ENCODE assay signal across 17 cellular contexts in genomic region chr13:98479496-98480003, GRCh38.
DNase-seq lines count a peak whose midpoint lies in the region; ATAC-seq, FAIRE-seq and TF ChIP-seq lines count a peak whose summit lies in the region.
"Had no signal": no experiment of that assay in that cellular context is flagged by ENCODE, and none has a peak within 500 bp of the region (broad histone marks: within the 10 kb centered on the region; RNA-seq: fewer than 3 reads in every experiment).

No MANE protein-coding gene starts in this region.

- H2BK15ac ChIP-seq in H9 (ENCODE audit: low read depth, low read length) (no peak overlapping the region), H1 (ENCODE audit: low read length) (no peak overlapping the region)

- TF ChIP-seq CTCF in H9 (conservative IDR thresholded peaks at IDR 0.05): no peak
- no peak for TF ChIP-seq CTCF in H1 (IDR thresholded peaks at IDR 0.05; ENCODE audit: control extremely low read depth in 1 of 3, insufficient read depth in 1 of 3, low read depth in 1 of 3, low read length in 3 of 3)
- no peak for TF ChIP-seq CTCF in osteocyte (IDR thresholded peaks at IDR 0.05)
- TF ChIP-seq CTCF in A673 (conservative IDR thresholded peaks at IDR 0.05; ENCODE audit: low read depth, low read length): no peak

- no peak for TF ChIP-seq POLR2A in H1 (IDR thresholded peaks at IDR 0.05; ENCODE audit: control extremely low read depth in 1 of 2, low read depth in 2 of 2, low read length in 2 of 2)

- H2AFZ ChIP-seq in H9 (ENCODE audit: low read length) (no peak overlapping the region), H1 (ENCODE audit: low read length) (no peak overlapping the region)

- H4K5ac ChIP-seq in H9 (ENCODE audit: insufficient read length, low read depth, low read length) (no peak overlapping the region), H1 (ENCODE audit: insufficient read length, low read depth, low read length) (no peak overlapping the region)

- no peaks in the 10 kb centered on the region for H3K27me3 ChIP-seq in CD4-positive, CD25-positive, alpha-beta regulatory T cell (ENCODE audit: control insufficient read depth, insufficient read depth, low read length)
- H3K27me3 ChIP-seq in H9 (ENCODE audit: insufficient read depth, low read length) (no peaks in the 10 kb centered on the region), H1 (replicated peaks in 1 of 4; ENCODE audit: control insufficient read depth in 3 of 4, extremely low read depth in 1 of 4, insufficient read depth in 3 of 4, low read length in 3 of 4) (no peaks in the 10 kb centered on the region), A673 (replicated peaks; ENCODE audit: insufficient read depth, low read depth, low read length, poor library complexity) (no peaks in the 10 kb centered on the region)
- H3K27me3 ChIP-seq: breast epithelium, dorsolateral prefrontal cortex, esophagus squamous epithelium had no signal

- no peaks in the 10 kb centered on the region for H3K27me3 Mint-ChIP-seq in CD4-positive, CD25-positive, alpha-beta regulatory T cell
- H3K27me3 Mint-ChIP-seq in H9 (ENCODE audit: low read depth) (no peaks in the 10 kb centered on the region), osteocyte (ENCODE audit: unreplicated experiment) (no peaks in the 10 kb centered on the region)
- H3K27me3 Mint-ChIP-seq: IgD-negative memory B cell had no signal

- no peak overlapping the region for H3K56ac ChIP-seq in H9 (ENCODE audit: insufficient read length, low read depth, low read length)
- H3K56ac ChIP-seq in H1 (replicated peaks; ENCODE audit: insufficient read length, low read depth, low read length): no peak overlapping the region

- H4K8ac ChIP-seq in H9 (replicated peaks; ENCODE audit: insufficient read length, low read depth, low read length) (no peak overlapping the region), H1 (ENCODE audit: extremely low read depth, insufficient read depth, low read length) (no peak overlapping the region; the same call in 1 of the 2 replicates)

- H3K4me1 ChIP-seq in CD4-positive, CD25-positive, alpha-beta regulatory T cell (ENCODE audit: control insufficient read depth, insufficient read depth, low read length, poor library complexity, severe bottlenecking): peaks cover 76% of the 10 kb centered on the region
- H3K4me1 ChIP-seq in H9 (ENCODE audit: insufficient read depth, low read length): peaks cover 15% of the 10 kb centered on the region; the same call in 1 of the 2 replicates
- peaks cover 18 to 58% (median 37%) of the 10 kb centered on the region in 4 experiments for H3K4me1 ChIP-seq in H1 (replicated peaks in 1 of 4; ENCODE audit: control insufficient read depth in 3 of 4, insufficient read depth in 4 of 4, low read length in 3 of 4)
- H3K4me1 ChIP-seq in A673 (ENCODE audit: insufficient read depth, low read length, poor library complexity, severe bottlenecking): peaks cover 32% of the 10 kb centered on the region

- peak overlapping the region; percentile 52 for H3K27ac ChIP-seq in CD4-positive, CD25-positive, alpha-beta regulatory T cell (ENCODE audit: insufficient read depth, low read length, poor library complexity, severe bottlenecking)
- H3K27ac ChIP-seq in H9 (ENCODE audit: insufficient read length, low read depth, low read length) (no peak overlapping the region), H1 (ENCODE audit: low read depth, low read length) (no peak overlapping the region), A673 (ENCODE audit: low read depth, low read length, poor library complexity, severe bottlenecking) (no peak overlapping the region)
- H3K27ac ChIP-seq: breast epithelium, dorsolateral prefrontal cortex, psoas muscle had no signal

- H2BK5ac ChIP-seq in H9 (ENCODE audit: insufficient read length, low read length) (no peak overlapping the region), H1 (ENCODE audit: low read depth, low read length) (no peak overlapping the region)

- no TSS peak for BruUV-seq in A673 (replicated peaks; lab: Mats Ljungman, UMichigan)

- H2BK120ac ChIP-seq in H9 (ENCODE audit: low read depth, low read length, poor library complexity, severe bottlenecking) (no peak overlapping the region), H1 (replicated peaks; ENCODE audit: low read depth, low read length) (no peak overlapping the region)

- no peak overlapping the region for H3K4me3 ChIP-seq in CD4-positive, CD25-positive, alpha-beta regulatory T cell (ENCODE audit: low read depth, low read length)
- H3K4me3 ChIP-seq in H1 (ENCODE audit: extremely low read depth in 1 of 4, insufficient read depth in 2 of 4, low read depth in 3 of 4, low read length in 4 of 4) (no peak overlapping the region), A673 (ENCODE audit: low read depth, low read length, poor library complexity, severe bottlenecking) (no peak overlapping the region)
- H3K4me3 ChIP-seq: breast epithelium, dorsolateral prefrontal cortex, esophagus squamous epithelium, psoas muscle had no signal

- H3K79me1 ChIP-seq in H9 (ENCODE audit: insufficient read depth, low read depth, low read length, poor library complexity, severe bottlenecking): peaks cover 17% of the 10 kb centered on the region
- peaks cover 13% of the 10 kb centered on the region for H3K79me1 ChIP-seq in H1 (ENCODE audit: low read depth, low read length)

- no peak overlapping the region for H2BK12ac ChIP-seq in H9 (ENCODE audit: insufficient read length, low read depth, low read length)
- H2BK12ac ChIP-seq in H1 (ENCODE audit: low read depth, low read length): no peak overlapping the region

- H3K23me2 ChIP-seq in H9 (ENCODE audit: insufficient read length, low read depth, low read length, poor library complexity, severe bottlenecking) (no peaks in the 10 kb centered on the region), H1 (ENCODE audit: low read depth, low read length) (no peaks in the 10 kb centered on the region)

- intact Hi-C loops in A673 (cut with micrococcal nuclease; ENCODE audit: unreplicated experiment): no loop called here

- ATAC-seq in CD4-positive, CD25-positive, alpha-beta regulatory T cell (ENCODE audit: low read depth in 2 of 2): no peak
- ATAC-seq: psoas muscle had no signal

- H3K4ac ChIP-seq in H9 (ENCODE audit: low read depth, low read length) (no peak overlapping the region), H1 (replicated peaks; ENCODE audit: insufficient read length, low read depth, low read length) (no peak overlapping the region)

- no peaks in the 10 kb centered on the region for H3K9me3 ChIP-seq in CD4-positive, CD25-positive, alpha-beta regulatory T cell (ENCODE audit: control insufficient read depth in 2 of 2, low read length in 2 of 2)
- H3K9me3 ChIP-seq in H9 (ENCODE audit: control insufficient read depth, low read depth, low read length): no peaks in the 10 kb centered on the region
- H3K9me3 ChIP-seq in H1 (ENCODE audit: insufficient read depth in 2 of 2, low read depth in 1 of 2, low read length in 1 of 2): no peaks in the 10 kb centered on the region
- H3K9me3 ChIP-seq in A673 (ENCODE audit: low read depth, low read length, poor library complexity, severe bottlenecking): no peaks in the 10 kb centered on the region
- H3K9me3 ChIP-seq: breast epithelium, esophagus squamous epithelium, psoas muscle had no signal

- no peak overlapping the region for H3T11ph ChIP-seq in H9 (ENCODE audit: low read length)

- H3K79me2 ChIP-seq in H9 (ENCODE audit: insufficient read depth, low read length) (peaks cover 18% of the 10 kb centered on the region; the same call in 1 of the 2 replicates), H1 (ENCODE audit: control insufficient read depth in 1 of 2, insufficient read depth in 2 of 2, low read length in 2 of 2) (peaks cover 17 to 86% of the 10 kb centered on the region in 2 experiments)

- no peak for TF ChIP-seq EP300 in H1 (IDR thresholded peaks at IDR 0.05; ENCODE audit: borderline replicate concordance in 1 of 2, low read depth in 2 of 2, low read length in 2 of 2)

- H3K18ac ChIP-seq in H9 (ENCODE audit: insufficient read length, low read depth, low read length): no peak overlapping the region
- 0 out of 2 replicates have a peak overlapping the region, but pooled peaks have one; percentile 65 for H3K18ac ChIP-seq in H1 (ENCODE audit: extremely low read depth, low read length)

- peak overlapping the region; percentile 27 to 91 (median 73) for H3K27ac Mint-ChIP-seq in CD4-positive, CD25-positive, alpha-beta regulatory T cell
- H3K27ac Mint-ChIP-seq in H9 (peak overlapping the region; percentile 19 to 62 (median 44); a peak in 5 of 7 replicates), osteocyte (ENCODE audit: unreplicated experiment) (peak overlapping the region; percentile 47)

- WGBS in H9 (ENCODE audit: extremely low coverage, insufficient read length, low lambda C conversion rate): no CpG with 5 or more reads among the region's 8 CpGs
- WGBS in H1 (ENCODE audit: extremely low coverage in 1 of 2, insufficient coverage in 1 of 2, insufficient read length in 1 of 2, insufficient replicate concordance in 2 of 2, low coverage in 1 of 2, low lambda C conversion rate in 2 of 2, missing lambda C conversion rate in 1 of 2), 2 experiments: 89% methylated on average over 8 of the region's 8 CpGs; no CpG with 5 or more reads in 1 of the 2 experiments

- no peak overlapping the region for H3K4me2 ChIP-seq in H9 (ENCODE audit: insufficient read depth, insufficient read length, low read length)
- no peak overlapping the region for H3K4me2 ChIP-seq in H1 (ENCODE audit: insufficient read depth in 1 of 2, low read depth in 2 of 2, low read length in 2 of 2)

- H3K4me3 Mint-ChIP-seq in CD4-positive, CD25-positive, alpha-beta regulatory T cell: no peak overlapping the region
- H3K4me3 Mint-ChIP-seq in H9 (0 out of 5 replicates have a peak overlapping the region, but pooled peaks of 1 of the 2 experiments have one; percentile 35), osteocyte (ENCODE audit: unreplicated experiment) (no peak overlapping the region)

- POLR2A ChIA-PET in H1 (lab: Charles Lee; ENCODE audit: partially characterized antibody) (interaction anchor here (1.0 kb wide), 1 partner anchor 364 kb away, joined by 3 read pairs; no protein-coding TSS in a partner anchor), A673 (lab: Charles Lee; ENCODE audit: low non-redundant PET) (no interaction called here)

- no peak for TF ChIP-seq RAD21 in H1 (IDR thresholded peaks at IDR 0.05 in 1 of 2, conservative IDR thresholded peaks at IDR 0.05 in 1 of 2; ENCODE audit: low read depth in 2 of 2, low read length in 2 of 2)

- H4K20me1 ChIP-seq in H9 (ENCODE audit: control insufficient read depth, insufficient read depth, insufficient read length) (no peaks in the 10 kb centered on the region), H1 (replicated peaks in 1 of 2; ENCODE audit: control insufficient read depth in 1 of 2, insufficient read depth in 2 of 2, low read length in 2 of 2) (peaks cover 34 to 40% of the 10 kb centered on the region in 2 experiments)

- H3K14ac ChIP-seq in H9 (ENCODE audit: insufficient read depth, low read length) (no peak overlapping the region), H1 (ENCODE audit: insufficient read length) (no peak overlapping the region)

- no peak for FAIRE-seq in H1 (lab: Jason Lieb, UNC)

- H2BK20ac ChIP-seq in H9 (ENCODE audit: low read depth, low read length, poor library complexity, severe bottlenecking): no peak overlapping the region
- no peak overlapping the region for H2BK20ac ChIP-seq in H1 (ENCODE audit: low read length)

- H3K23ac ChIP-seq in H9 (ENCODE audit: insufficient read length, low read depth, low read length) (no peak overlapping the region), H1 (ENCODE audit: insufficient read length) (no peak overlapping the region)

- H3K36me3 Mint-ChIP-seq in CD4-positive, CD25-positive, alpha-beta regulatory T cell: peaks cover 20% of the 10 kb centered on the region
- peaks cover under 1 to 14% (median 9%) of the 10 kb centered on the region in 3 experiments; a peak in 6 of 7 replicates for H3K36me3 Mint-ChIP-seq in H9 (ENCODE audit: insufficient read depth in 1 of 3, low read depth in 3 of 3)
- peaks cover 18% of the 10 kb centered on the region for H3K36me3 Mint-ChIP-seq in osteocyte (ENCODE audit: unreplicated experiment)
- H3K36me3 Mint-ChIP-seq: IgD-negative memory B cell had no signal

- CTCF ChIA-PET in H1 (lab: Charles Lee; ENCODE audit: partially characterized antibody) (interaction anchor here (0.6 to 5.0 kb wide), 11 partner anchors 13 to 1295 kb away, joined by 3 to 28 read pairs (median 3); no protein-coding TSS in a partner anchor), A673 (lab: Charles Lee) (no interaction called here)

- DNase-seq in CD4-positive, CD25-positive, alpha-beta regulatory T cell: no peak
- DNase-seq in H9: no peak
- no peak for DNase-seq in H1 (ENCODE audit: low read depth in 1 of 2, low spot score in 2 of 2)
- DNase-seq in osteocyte (ENCODE audit: extremely low spot score, unreplicated experiment): no peak
- DNase-seq in A673 (ENCODE audit: low spot score): no peak
- DNase-seq in DMS153 treated with DMSO at 0.1 percent for 48 hours (lab: John Stamatoyannopoulos, UW; ENCODE audit: unreplicated experiment): no peak
- no peak for DNase-seq in retina
- DNase-seq: activated naive CD4-positive, alpha-beta T cell treated with anti-CD3 and anti-CD28 coated beads, Interleukin-2, amount 50 U/mL, for 16 hours; dorsolateral prefrontal cortex; esophagus squamous epithelium; GF-D8; NCI-H187 treated with DMSO at 0.1 percent for 48 hours; psoas muscle; SHP77 treated with DMSO at 0.1 percent for 48 hours; T-helper 9 cell had no signal

- H3K9me3 Mint-ChIP-seq in CD4-positive, CD25-positive, alpha-beta regulatory T cell: no peaks in the 10 kb centered on the region
- no peaks in the 10 kb centered on the region for H3K9me3 Mint-ChIP-seq in H9
- no peaks in the 10 kb centered on the region for H3K9me3 Mint-ChIP-seq in osteocyte (ENCODE audit: unreplicated experiment)
- H3K9me3 Mint-ChIP-seq: IgD-negative memory B cell had no signal

- H2AK5ac ChIP-seq in H9 (ENCODE audit: insufficient read length, low read length): no peak overlapping the region
- H2AK5ac ChIP-seq in H1 (ENCODE audit: low read depth, low read length): no peak overlapping the region

- H3K36me3 ChIP-seq in CD4-positive, CD25-positive, alpha-beta regulatory T cell (ENCODE audit: control insufficient read depth, insufficient read depth, low read length): peaks cover 26% of the 10 kb centered on the region
- peaks cover 0 to 4% (median 1%) of the 10 kb centered on the region in 4 experiments; a peak in 2 of 8 replicates for H3K36me3 ChIP-seq in H1 (ENCODE audit: control insufficient read depth in 2 of 4, insufficient read depth in 4 of 4, low read length in 3 of 4)
- H3K36me3 ChIP-seq in A673 (ENCODE audit: insufficient read depth, low read length, poor library complexity, severe bottlenecking): no peaks in the 10 kb centered on the region
- H3K36me3 ChIP-seq: breast epithelium had no signal

- H3K4me1 Mint-ChIP-seq in CD4-positive, CD25-positive, alpha-beta regulatory T cell: peaks cover 26 to 76% (median 54%) of the 10 kb centered on the region in 4 donors
- peaks cover 71 to 78% of the 10 kb centered on the region in 2 experiments for H3K4me1 Mint-ChIP-seq in H9
- peaks cover 73% of the 10 kb centered on the region for H3K4me1 Mint-ChIP-seq in osteocyte (ENCODE audit: unreplicated experiment)

- no peak overlapping the region for H3K9ac ChIP-seq in H9 (ENCODE audit: extremely low read depth, insufficient read length, low read length)
- H3K9ac ChIP-seq in H1 (replicated peaks in 1 of 4; ENCODE audit: extremely low read depth in 1 of 4, low read depth in 3 of 4, low read length in 3 of 4): no peak overlapping the region

- no peak overlapping the region for H4K91ac ChIP-seq in H9 (ENCODE audit: insufficient read length, low read depth, low read length)
- H4K91ac ChIP-seq in H1 (replicated peaks; ENCODE audit: insufficient read length, low read length): no peak overlapping the region
